Comparison of ENCODE assay signal across 24 cellular contexts in the genomic region with DNA sequence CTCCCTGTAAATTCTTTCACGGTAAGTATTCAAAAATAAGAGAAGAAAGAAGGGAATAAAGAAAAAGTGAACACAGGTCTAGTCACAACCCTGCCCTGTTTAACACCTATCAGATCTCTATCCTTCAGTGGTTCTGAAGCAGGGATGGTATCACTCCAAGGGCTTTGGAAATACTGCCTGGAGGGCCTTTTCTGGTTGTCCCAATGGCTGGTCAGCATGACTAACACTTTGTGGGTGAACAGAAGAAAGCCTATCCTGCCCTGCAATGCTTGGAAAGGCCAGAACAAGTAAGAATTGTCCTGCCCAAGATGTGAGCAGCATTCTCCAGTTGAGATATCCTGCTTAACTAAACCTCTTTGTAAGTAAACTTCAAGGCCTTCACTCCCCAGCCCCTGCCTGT.
A peak's percentile ranks its signal among the peaks of the same experiment; 100 is the strongest.
DNase-seq lines count a peak whose midpoint lies in the region; ATAC-seq and TF ChIP-seq lines count a peak whose summit lies in the region.
"Had no signal": no experiment of that assay in that cellular context is flagged by ENCODE, and none has a peak within 500 bp of the region (broad histone marks: within the 10 kb centered on the region; RNA-seq: fewer than 3 reads in every experiment).

No MANE protein-coding gene starts in this region.

- H3K79me1 ChIP-seq in neuronal stem cell (ENCODE audit: low read depth, low read length) = no peaks in the 10 kb centered on the region

- no peak overlapping the region for H2BK12ac ChIP-seq in neuronal stem cell (ENCODE audit: low read length)

- no peak overlapping the region for H2BK120ac ChIP-seq in neuronal stem cell (ENCODE audit: low read depth, low read length)

- TF ChIP-seq CTCF in RWPE2 (IDR thresholded peaks at IDR 0.05; ENCODE audit: poor library complexity, severe bottlenecking) (no peak), foreskin keratinocyte (conservative IDR thresholded peaks at IDR 0.05) (no peak)

- H3K4ac ChIP-seq in neuronal stem cell (ENCODE audit: low read length) = no peak overlapping the region

- peak; percentile 11 for DNase-seq in H4 (ENCODE audit: low spot score)
- no peak for DNase-seq in RWPE2 (ENCODE audit: low spot score)
- DNase-seq in foreskin keratinocyte = peak; percentile 24 to 64
- DNase-seq in neuronal stem cell (ENCODE audit: low spot score) = no peak
- DNase-seq in Kasumi-1 (lab: John Stamatoyannopoulos, UW) = no peak
- no peak for DNase-seq in effector memory CD4-positive, alpha-beta T cell
- no peak for DNase-seq in HK-2 (ENCODE audit: unreplicated experiment)
- DNase-seq: activated CD4-positive, alpha-beta T cell treated with anti-CD3 and anti-CD28 coated beads for 36 hours; activated naive CD4-positive, alpha-beta T cell treated with Interleukin-2 at 50 U/mL for 16 hours; activated T-cell treated with anti-CD3 and anti-CD28 coated beads, Interleukin-2, amount 50 U/mL, for 4 hours; CD4-positive, alpha-beta memory T cell; hypothalamus; MV-4-11; NCI-H1694 treated with DMSO at 0.1 percent for 48 hours; NCI-H748 treated with DMSO at 0.1 percent for 48 hours; OCI-M1; retina; SHP77 treated with DMSO at 0.1 percent for 48 hours; spleen; stimulated activated CD4-positive, alpha-beta T cell treated with anti-CD3 and anti-CD28 coated beads, Interleukin-4, amount 100 ng/mL, for 1 hour; stomach; transverse colon had no signal

- no peak overlapping the region for H2BK15ac ChIP-seq in neuronal stem cell (ENCODE audit: low read length)

- H2AFZ ChIP-seq in neuronal stem cell (ENCODE audit: low read length) = peak overlapping the region; percentile 42

- H3K27ac ChIP-seq in RWPE2 (ENCODE audit: poor library complexity, severe bottlenecking) (no peak overlapping the region), foreskin keratinocyte (no peak overlapping the region), neuronal stem cell (replicated peaks; ENCODE audit: low read length) (no peak overlapping the region)
- no peak overlapping the region for H3K27ac ChIP-seq in effector memory CD4-positive, alpha-beta T cell (ENCODE audit: insufficient read depth, low read length, poor library complexity, severe bottlenecking)
- H3K27ac ChIP-seq: spleen, stomach, transverse colon had no signal

- H3K9me3 ChIP-seq in RWPE2 (ENCODE audit: severe bottlenecking) (peaks cover 5% of the 10 kb centered on the region), neuronal stem cell (replicated peaks in 1 of 2; ENCODE audit: control insufficient read depth in 2 of 2, insufficient read depth in 1 of 2, low read depth in 1 of 2, low read length in 2 of 2) (peaks cover 0 to 3% of the 10 kb centered on the region in 2 donors)
- no peaks in the 10 kb centered on the region for H3K9me3 ChIP-seq in effector memory CD4-positive, alpha-beta T cell (ENCODE audit: control insufficient read depth, low read length)

- no peak overlapping the region for H4K91ac ChIP-seq in neuronal stem cell (ENCODE audit: low read depth, low read length, poor library complexity)

- H3K36me3 ChIP-seq in RWPE2 (ENCODE audit: low read depth) = no peaks in the 10 kb centered on the region
- H3K36me3 ChIP-seq in neuronal stem cell (replicated peaks in 1 of 2; ENCODE audit: control insufficient read depth in 2 of 2, insufficient read depth in 2 of 2, low read length in 2 of 2) = no peaks in the 10 kb centered on the region
- no peaks in the 10 kb centered on the region for H3K36me3 ChIP-seq in effector memory CD4-positive, alpha-beta T cell (ENCODE audit: control insufficient read depth, insufficient read depth, low read length)
- H3K36me3 ChIP-seq: spleen, stomach, transverse colon had no signal

- no CpG with 5 or more reads among the region's 1 CpG for WGBS in neuronal stem cell (ENCODE audit: extremely low coverage in 2 of 2, insufficient read length in 2 of 2, insufficient replicate concordance in 1 of 2), 2 donors

- no peak overlapping the region for H3K4me2 ChIP-seq in neuronal stem cell (ENCODE audit: insufficient read depth, low read length, poor library complexity, severe bottlenecking)

- no peak overlapping the region for H3K18ac ChIP-seq in neuronal stem cell (ENCODE audit: low read length)

- no peak overlapping the region for H2BK5ac ChIP-seq in neuronal stem cell (ENCODE audit: low read length)

- H3K27me3 ChIP-seq in RWPE2 (ENCODE audit: insufficient read depth, poor library complexity, severe bottlenecking) (no peaks in the 10 kb centered on the region), foreskin keratinocyte (no peaks in the 10 kb centered on the region), neuronal stem cell (ENCODE audit: control insufficient read depth in 3 of 3, insufficient read depth in 3 of 3, low read depth in 1 of 3, low read length in 3 of 3) (no peaks in the 10 kb centered on the region)
- no peaks in the 10 kb centered on the region for H3K27me3 ChIP-seq in effector memory CD4-positive, alpha-beta T cell (replicated peaks; ENCODE audit: control insufficient read depth, insufficient read depth, low read length, poor library complexity, severe bottlenecking)
- H3K27me3 ChIP-seq: spleen, stomach, transverse colon had no signal

- H3K4me3 ChIP-seq in RWPE2 (ENCODE audit: severe bottlenecking) (no peak overlapping the region), neuronal stem cell (ENCODE audit: low read length in 2 of 2) (no peak overlapping the region)
- H3K4me3 ChIP-seq in effector memory CD4-positive, alpha-beta T cell (ENCODE audit: insufficient read depth, low read depth, low read length, poor library complexity, severe bottlenecking) = no peak overlapping the region
- H3K4me3 ChIP-seq: K562, spleen, stomach, transverse colon had no signal

- H2AK5ac ChIP-seq in neuronal stem cell (ENCODE audit: low read depth, low read length) = no peak overlapping the region

- H3K14ac ChIP-seq in neuronal stem cell (ENCODE audit: low read length) = no peak overlapping the region

- no peak overlapping the region for H3K9ac ChIP-seq in neuronal stem cell (ENCODE audit: low read depth, low read length, poor library complexity)

- ATAC-seq in RWPE2 (ENCODE audit: low read depth) (peak; percentile 79), foreskin keratinocyte (peak; percentile 87), GM21825 (IDR thresholded peaks at IDR 0.05; ENCODE audit: unreplicated experiment) (no peak)
- ATAC-seq: activated CD4-positive, alpha-beta T cell treated with anti-CD3 and anti-CD28 coated beads for 36 hours; activated T-cell treated with anti-CD3 and anti-CD28 coated beads, Interleukin-2, amount 50 U/mL, for 4 hours; K562 had no signal

- H3K23ac ChIP-seq in neuronal stem cell (ENCODE audit: low read depth, low read length, poor library complexity) = no peak overlapping the region

- H4K8ac ChIP-seq in neuronal stem cell (ENCODE audit: low read depth, low read length) = no peak overlapping the region

- H3K4me1 ChIP-seq in RWPE2 (ENCODE audit: insufficient read depth, poor library complexity, severe bottlenecking) (no peaks in the 10 kb centered on the region), foreskin keratinocyte (no peaks in the 10 kb centered on the region), neuronal stem cell (ENCODE audit: control insufficient read depth in 2 of 2, insufficient read depth in 1 of 2, low read depth in 1 of 2, low read length in 2 of 2) (no peaks in the 10 kb centered on the region)
- no peaks in the 10 kb centered on the region for H3K4me1 ChIP-seq in effector memory CD4-positive, alpha-beta T cell (ENCODE audit: control insufficient read depth, insufficient read depth, low read length, poor library complexity, severe bottlenecking)
- H3K4me1 ChIP-seq: spleen, stomach, transverse colon had no signal

Comparison
In these comparisons a context has a peak if more than half of its experiments do, and no peak if none do; other contexts are left out.
1. DNase-seq: peak in H4 (single experiment) and foreskin keratinocyte (2 of 2); none in RWPE2 (single experiment), neuronal stem cell (single experiment), Kasumi-1 (0 of 2), effector memory CD4-positive, alpha-beta T cell (0 of 3) and HK-2 (single experiment).